Comparison of ENCODE assay signal across 12 cellular contexts in genomic region chr6:6781877-6782236, GRCh38.
"Had no signal": no experiment of that assay in that cellular context is flagged by ENCODE, and none has a peak within 500 bp of the region (broad histone marks: within the 10 kb centered on the region; RNA-seq: fewer than 3 reads in every experiment).

No MANE protein-coding gene starts in this region.

- H3K27me3 ChIP-seq: ovary, vagina had no signal

- H3K36me3 ChIP-seq: ovary, thoracic aorta, vagina had no signal

- H3K27ac ChIP-seq: thoracic aorta, vagina had no signal

- ATAC-seq: left colon; natural killer cell; stimulated activated naive CD8-positive, alpha-beta T cell treated with anti-CD3 and anti-CD28 coated beads, Interleukin-15, amount 100 ng/mL, for 72 hours had no signal

- H3K4me1 ChIP-seq: vagina had no signal

- H3K4me3 ChIP-seq: ovary, thoracic aorta, vagina had no signal

- DNase-seq: activated CD4-positive, alpha-beta T cell treated with anti-CD3 and anti-CD28 coated beads, Interleukin-2, amount 50 U/mL, for 1 hour; activated naive CD4-positive, alpha-beta T cell treated with anti-CD3 and anti-CD28 coated beads, Interleukin-2, amount 50 U/mL, for 16 hours; activated T-cell treated with anti-CD3 and anti-CD28 coated beads for 4 hours; effector memory CD4-positive, alpha-beta T cell; immature natural killer cell; left colon; natural killer cell; stimulated activated CD4-positive, alpha-beta T cell treated with anti-CD3 and anti-CD28 coated beads, Interleukin-4, amount 100 ng/mL, for 4 hours; stimulated activated naive CD8-positive, alpha-beta T cell treated with anti-CD3 and anti-CD28 coated beads, Interleukin-15, amount 100 ng/mL, for 72 hours had no signal

- H3K9me3 ChIP-seq: ovary, thoracic aorta, vagina had no signal
